10 cellular contexts compared by ENCODE assay signal in the genomic region with DNA sequence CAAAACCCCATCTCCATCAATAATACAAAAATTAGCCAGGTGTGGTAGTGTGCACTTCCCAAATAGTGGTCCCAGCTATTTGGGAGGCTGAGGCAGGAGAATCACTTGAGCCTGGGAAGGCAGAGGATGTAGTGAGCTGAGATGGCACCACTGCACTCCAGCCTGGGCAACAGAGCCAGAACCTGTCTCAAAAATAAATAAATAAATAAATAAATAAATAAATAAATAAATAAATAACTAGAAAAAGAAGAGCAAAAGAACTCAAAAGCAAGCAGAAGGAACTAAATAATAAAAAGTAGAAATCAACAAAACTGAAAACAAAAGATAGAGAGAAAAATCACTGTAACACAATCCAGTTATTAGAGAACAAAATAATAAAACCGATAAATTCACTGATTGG.
"Had no signal": no experiment of that assay in that cellular context is flagged by ENCODE, and none has a peak within 500 bp of the region (broad histone marks: within the 10 kb centered on the region; RNA-seq: fewer than 3 reads in every experiment).

No MANE protein-coding gene starts in this region.

- H3K4me2 ChIP-seq: GM23338 had no signal

- FAIRE-seq: H1, H54, HTR-8/SVneo, K562 had no signal

- ATAC-seq: GM23338, K562 had no signal

- DNase-seq: H9, HCEC 1CT, HFFc6, IMR-90, KG1 had no signal

- H3K4me3 ChIP-seq: GM23338, K562 had no signal
